30 cellular contexts compared by ENCODE assay signal in the genomic region with DNA sequence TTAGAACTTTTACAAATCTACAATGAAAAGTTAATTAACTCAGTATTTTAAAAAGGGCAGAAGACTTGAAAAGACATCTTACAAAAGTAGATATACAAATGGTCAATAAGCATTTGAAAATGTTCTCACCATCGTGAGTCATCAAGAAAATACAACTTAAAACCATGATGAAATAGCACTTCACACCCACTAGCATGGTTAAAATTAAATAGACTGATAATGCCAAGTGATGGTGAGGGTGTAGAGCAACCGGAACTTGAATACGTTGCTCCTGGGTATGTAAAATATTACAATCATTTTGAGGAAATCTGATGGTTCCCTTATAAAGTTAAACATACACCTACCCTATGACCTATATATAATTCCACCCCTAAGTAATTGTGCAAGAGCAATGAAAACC.
DNase-seq lines count a peak whose midpoint lies in the region; ATAC-seq, FAIRE-seq and TF ChIP-seq lines count a peak whose summit lies in the region.
"Had no signal": no experiment of that assay in that cellular context is flagged by ENCODE, and none has a peak within 500 bp of the region (broad histone marks: within the 10 kb centered on the region; RNA-seq: fewer than 3 reads in every experiment).

No MANE protein-coding gene starts in this region.

- peak overlapping the region; percentile 94 for H3K27ac Mint-ChIP-seq in astrocyte (ENCODE audit: unreplicated experiment)
- H3K27ac Mint-ChIP-seq: activated CD8-positive, alpha-beta T cell treated with anti-CD3 and anti-CD28 coated beads, Interleukin-2, amount 10 ng/mL, durations not matched to agents 7 days and 5 days had no signal

- H3K9me3 ChIP-seq in HepG2 (ENCODE audit: low read length) = no peaks in the 10 kb centered on the region
- no peaks in the 10 kb centered on the region for H3K9me3 ChIP-seq in right lobe of liver
- no peaks in the 10 kb centered on the region for H3K9me3 ChIP-seq in astrocyte (ENCODE audit: insufficient read depth, low read depth, low read length)
- H3K9me3 ChIP-seq in keratinocyte (ENCODE audit: control insufficient read depth, low read depth, low read length) = no peaks in the 10 kb centered on the region
- H3K9me3 ChIP-seq: colonic mucosa, esophagus squamous epithelium, gastroesophageal sphincter, neutrophil, prostate gland had no signal

- H3K9ac ChIP-seq in HepG2 (ENCODE audit: insufficient read depth, low read depth, low read length) = no peak overlapping the region
- H3K9ac ChIP-seq in astrocyte (ENCODE audit: low read length) = no peak overlapping the region
- H3K9ac ChIP-seq in keratinocyte (ENCODE audit: control insufficient read depth, extremely low read depth, insufficient read depth, low read length) = no peak overlapping the region

- H3K4me1 ChIP-seq in HepG2 (ENCODE audit: insufficient read depth, low read length) (no peaks in the 10 kb centered on the region), right lobe of liver (peaks cover 0 to 27% (median 8%) of the 10 kb centered on the region in 4 donors), astrocyte (ENCODE audit: insufficient read depth, low read length) (peaks cover 5% of the 10 kb centered on the region), keratinocyte (ENCODE audit: control insufficient read depth, extremely low read depth, insufficient read depth, low read length) (peaks cover 12% of the 10 kb centered on the region)
- H3K4me1 ChIP-seq: esophagus squamous epithelium, gastroesophageal sphincter, prostate gland had no signal

- DNase-seq in HepG2 (ENCODE audit: low spot score) (no peak), right lobe of liver (no peak), astrocyte (ENCODE audit: low read depth) (peak; percentile 29), keratinocyte (ENCODE audit: low read depth, low spot score) (no peak), NCI-H146 (lab: John Stamatoyannopoulos, UW) (no peak), T-helper 9 cell (no peak)
- DNase-seq: activated CD4-positive, CD25-positive, alpha-beta regulatory T cell treated with anti-CD3 and anti-CD28 coated beads, Interleukin-2, amount 50 U/mL, for 72 hours; activated CD8-positive, alpha-beta T cell treated with anti-CD3 and anti-CD28 coated beads, Interleukin-2, amount 10 ng/mL, durations not matched to agents 7 days and 5 days; activated effector memory CD4-positive, alpha-beta T cell treated with anti-CD3 and anti-CD28 coated beads, Interleukin-2, amount 50 U/mL, for 16 hours; activated T-cell treated with anti-CD3 and anti-CD28 coated beads for 4 hours; colonic mucosa; COR-L47; esophagus squamous epithelium; kidney; NCI-H1436 treated with DMSO at 0.1 percent for 48 hours; NCI-H524; NK-92 treated with Interleukin-12 subunit alpha and Interleukin-12 subunit beta, amount 100 ng/mL, for 24 hours; SIG-M5; stimulated activated CD4-positive, alpha-beta T cell treated with anti-CD3 and anti-CD28 coated beads, Interleukin-1b, Interleukin-23, amount 100 ng/mL, for 48 hours; T-helper 1 cell had no signal

- no peak overlapping the region for H3K27ac ChIP-seq in HepG2 (ENCODE audit: extremely low read length, insufficient read depth, low read length)
- no peak overlapping the region for H3K27ac ChIP-seq in right lobe of liver
- H3K27ac ChIP-seq in astrocyte (ENCODE audit: low read depth, low read length) = peak overlapping the region; percentile 9
- H3K27ac ChIP-seq in keratinocyte (ENCODE audit: control insufficient read depth, insufficient read depth, low read length) = no peak overlapping the region
- H3K27ac ChIP-seq: colonic mucosa, esophagus squamous epithelium, gastroesophageal sphincter, neutrophil, prostate gland, skin epidermis had no signal

- no peak for TF ChIP-seq POLR2A in HepG2 (IDR thresholded peaks at IDR 0.05; ENCODE audit: insufficient read depth in 1 of 2, low read depth in 2 of 2, low read length in 2 of 2)
- no peak for TF ChIP-seq POLR2A in right lobe of liver (IDR thresholded peaks at IDR 0.05)

- H4K20me1 ChIP-seq in HepG2 (ENCODE audit: insufficient read depth, low read length) (no peaks in the 10 kb centered on the region), astrocyte (ENCODE audit: insufficient read depth, low read length) (no peaks in the 10 kb centered on the region), keratinocyte (ENCODE audit: control insufficient read depth, extremely low read depth, insufficient read depth, low read length) (no peaks in the 10 kb centered on the region)

- peaks cover 0 to 6% of the 10 kb centered on the region in 2 experiments; a peak in 2 of 5 replicates for H3K27me3 ChIP-seq in HepG2 (ENCODE audit: control insufficient read depth in 1 of 2, insufficient read depth in 2 of 2, low read length in 2 of 2)
- H3K27me3 ChIP-seq in right lobe of liver = no peaks in the 10 kb centered on the region
- no peaks in the 10 kb centered on the region for H3K27me3 ChIP-seq in astrocyte (ENCODE audit: insufficient read depth, low read length)
- no peaks in the 10 kb centered on the region for H3K27me3 ChIP-seq in keratinocyte (ENCODE audit: control insufficient read depth, extremely low read depth, insufficient read depth, low read length)
- H3K27me3 ChIP-seq: colonic mucosa, esophagus squamous epithelium, gastroesophageal sphincter, neutrophil had no signal

- no peaks in the 10 kb centered on the region for H3K9me1 ChIP-seq in keratinocyte (ENCODE audit: control insufficient read depth, extremely low read depth, insufficient read depth, low read length)

- no peak for TF ChIP-seq RAD21 in HepG2 (CRISPR knock-in tag; IDR thresholded peaks at IDR 0.05)

- H3K27me3 Mint-ChIP-seq in astrocyte (ENCODE audit: low read depth, unreplicated experiment) = no peaks in the 10 kb centered on the region

- H3K4me3 ChIP-seq in HepG2 (replicated peaks in 1 of 3; ENCODE audit: insufficient read depth in 1 of 3, low read depth in 2 of 3, low read length in 3 of 3) (no peak overlapping the region), right lobe of liver (no peak overlapping the region), astrocyte (ENCODE audit: insufficient read depth, low read depth, low read length) (no peak overlapping the region), keratinocyte (ENCODE audit: control insufficient read depth in 2 of 3, extremely low read depth in 1 of 3, insufficient read depth in 2 of 3, low read depth in 1 of 3, low read length in 3 of 3) (no peak overlapping the region)
- H3K4me3 ChIP-seq: colonic mucosa, esophagus squamous epithelium, gastroesophageal sphincter, K562, prostate gland, skin epidermis had no signal

- no peak for TF ChIP-seq EP300 in HepG2 (IDR thresholded peaks at IDR 0.05; ENCODE audit: low read depth in 2 of 2, low read length in 2 of 2)
- TF ChIP-seq EP300 in HepG2 (CRISPR knock-in tag; IDR thresholded peaks at IDR 0.05; ENCODE audit: borderline replicate concordance) = no peak

- H3K4me2 ChIP-seq in HepG2 (ENCODE audit: low read depth, low read length) (no peak overlapping the region), astrocyte (ENCODE audit: low read length) (no peak overlapping the region), keratinocyte (ENCODE audit: control insufficient read depth, extremely low read depth, insufficient read depth, low read depth, low read length) (peak overlapping the region; percentile 12)

- peaks cover 14% of the 10 kb centered on the region for H3K36me3 Mint-ChIP-seq in astrocyte (ENCODE audit: low read depth, unreplicated experiment)

- ATAC-seq in HepG2 = no peak
- ATAC-seq in right lobe of liver = no peak
- ATAC-seq in HG02642 (IDR thresholded peaks at IDR 0.05; ENCODE audit: poor library complexity, unreplicated experiment) = no peak
- ATAC-seq in HG02571 (IDR thresholded peaks at IDR 0.05; ENCODE audit: unreplicated experiment) = no peak
- ATAC-seq: activated CD8-positive, alpha-beta T cell treated with anti-CD3 and anti-CD28 coated beads, Interleukin-2, amount 10 ng/mL, durations not matched to agents 7 days and 5 days; gastroesophageal sphincter; K562 had no signal

- no peak overlapping the region for H3K4me3 Mint-ChIP-seq in astrocyte (ENCODE audit: unreplicated experiment)
- H3K4me3 Mint-ChIP-seq: activated CD8-positive, alpha-beta T cell treated with anti-CD3 and anti-CD28 coated beads, Interleukin-2, amount 10 ng/mL, durations not matched to agents 7 days and 5 days; brain had no signal

- in situ Hi-C loops in HepG2 (cut with HindIII; ENCODE audit: extremely low pct_ligation_motif_present, low pct_unique_long_range_greater_than_20kb) = no loop called here

- FAIRE-seq in HepG2 (lab: Jason Lieb, UNC) (no peak), astrocyte (lab: Jason Lieb, UNC) (no peak), keratinocyte (lab: Jason Lieb, UNC) (no peak)
- FAIRE-seq: GM19239, K562, kidney, TTC549 had no signal

- CTCF ChIA-PET in HepG2 (lab: Yijun Ruan, JAX; ENCODE audit: low intra/inter-chr PET ratio, low total read pairs) = no interaction called here

- peaks cover 20% of the 10 kb centered on the region for H3K4me1 Mint-ChIP-seq in astrocyte (ENCODE audit: low read depth, unreplicated experiment)

- POLR2A ChIA-PET in HepG2 (lab: Yijun Ruan, JAX) = no interaction called here

- WGBS in HepG2 (ENCODE audit: low lambda C conversion rate) = 33% methylated on average over 3 of the region's 3 CpGs
- 72% methylated on average over 3 of the region's 3 CpGs for WGBS in right lobe of liver (ENCODE audit: insufficient coverage, low coverage, low lambda C conversion rate, missing lambda C conversion rate)

- H3K79me2 ChIP-seq in HepG2 (ENCODE audit: insufficient read depth, low read length) = no peaks in the 10 kb centered on the region
- no peaks in the 10 kb centered on the region for H3K79me2 ChIP-seq in astrocyte (ENCODE audit: insufficient read depth, low read length)
- H3K79me2 ChIP-seq in keratinocyte (ENCODE audit: control insufficient read depth, insufficient read depth, low read length) = no peaks in the 10 kb centered on the region

- H2AFZ ChIP-seq in HepG2 (ENCODE audit: low read length) (no peak overlapping the region), astrocyte (ENCODE audit: low read depth, low read length) (no peak overlapping the region), keratinocyte (ENCODE audit: control insufficient read depth, low read length) (no peak overlapping the region)

- H3K36me3 ChIP-seq in HepG2 (replicated peaks in 1 of 2; ENCODE audit: control insufficient read depth in 1 of 2, insufficient read depth in 2 of 2, low read length in 2 of 2) = no peaks in the 10 kb centered on the region
- H3K36me3 ChIP-seq in right lobe of liver = no peaks in the 10 kb centered on the region
- no peaks in the 10 kb centered on the region for H3K36me3 ChIP-seq in astrocyte (ENCODE audit: insufficient read depth, low read length)
- H3K36me3 ChIP-seq in keratinocyte (ENCODE audit: control insufficient read depth in 2 of 2, extremely low read depth in 1 of 2, insufficient read depth in 2 of 2, low read length in 2 of 2) = no peaks in the 10 kb centered on the region
- H3K36me3 ChIP-seq: colonic mucosa, neutrophil, prostate gland had no signal

- H3K9me3 Mint-ChIP-seq in astrocyte (ENCODE audit: unreplicated experiment) = peaks cover 1% of the 10 kb centered on the region
- H3K9me3 Mint-ChIP-seq: brain had no signal

- BruUV-seq in HepG2 (replicated peaks; lab: Mats Ljungman, UMichigan) = no TSS peak

- intact Hi-C loops in HepG2 (cut with micrococcal nuclease; ENCODE audit: unreplicated experiment) = no loop called here
- intact Hi-C loops in right lobe of liver (cut with DNase I) = no loop called here

- dilution Hi-C loops in keratinocyte (cut with MboI; ENCODE audit: extremely low pct_ligation_motif_present, low sequenced_read_pairs) = no loop called here

- TF ChIP-seq CTCF in HepG2 (CRISPR knock-in tag; IDR thresholded peaks at IDR 0.05) (no peak), right lobe of liver (IDR thresholded peaks at IDR 0.05) (no peak), astrocyte (IDR thresholded peaks at IDR 0.05; ENCODE audit: insufficient read depth, low read depth, low read length) (no peak), keratinocyte (optimal IDR thresholded peaks at IDR 0.05 in 1 of 3, IDR thresholded peaks at IDR 0.05 in 1 of 3, conservative IDR thresholded peaks at IDR 0.05 in 1 of 3; ENCODE audit: extremely low read depth in 1 of 3, insufficient read depth in 2 of 3, low read length in 3 of 3) (no peak)
